Comparison of ENCODE assay signal across 8 cellular contexts in genomic region chrX:46587158-46587557, GRCh38. TPM values are rescaled to one million over a fixed set of nuclear protein-coding genes. Genes with fewer than 3 reads are reported as not detected.
DNase-seq lines count a peak whose midpoint lies in the region; ATAC-seq lines count a peak whose summit lies in the region.

No MANE protein-coding gene starts in this region.

- ATAC-seq in HG03039 (IDR thresholded peaks at IDR 0.05; ENCODE audit: unreplicated experiment) = peak; percentile 62
- ATAC-seq in activated naive CD8-positive, alpha-beta T cell treated with anti-CD3 and anti-CD28 coated beads, Interleukin-2, amount 10 ng/mL, durations not matched to agents 7 days and 5 days (ENCODE audit: low read depth) = peak; percentile 30

- H3K36me3 ChIP-seq in rectal smooth muscle tissue (ENCODE audit: control insufficient read depth, insufficient read depth, low read length) = no peaks in the 10 kb centered on the region

- H3K4me1 ChIP-seq in rectal smooth muscle tissue (ENCODE audit: control insufficient read depth, insufficient read depth, low read length) = no peaks in the 10 kb centered on the region

- POLR2A ChIA-PET in activated naive CD8-positive, alpha-beta T cell treated with anti-CD3 and anti-CD28 coated beads, Interleukin-2, amount 10 ng/mL, durations not matched to agents 7 days and 5 days (lab: Charles Lee) = interaction anchor here (0.6 to 1.5 kb wide), 4 partner anchors 11 to 88 kb away, joined by 3 to 4 read pairs (median 4); no protein-coding TSS in a partner anchor

- no peaks in the 10 kb centered on the region for H3K9me3 Mint-ChIP-seq in activated naive CD8-positive, alpha-beta T cell treated with anti-CD3 and anti-CD28 coated beads, Interleukin-2, amount 10 ng/mL, durations not matched to agents 7 days and 5 days

- H3K27me3 Mint-ChIP-seq in activated naive CD8-positive, alpha-beta T cell treated with anti-CD3 and anti-CD28 coated beads, Interleukin-2, amount 10 ng/mL, durations not matched to agents 7 days and 5 days = no peaks in the 10 kb centered on the region

- H3K27me3 ChIP-seq in rectal smooth muscle tissue (ENCODE audit: control insufficient read depth, insufficient read depth, low read length) = no peaks in the 10 kb centered on the region

- H3K4me3 ChIP-seq in rectal smooth muscle tissue (ENCODE audit: low read length) = no peak overlapping the region

- H3K9ac ChIP-seq in rectal smooth muscle tissue (ENCODE audit: low read length) = no peak overlapping the region

- H3K36me3 Mint-ChIP-seq in activated naive CD8-positive, alpha-beta T cell treated with anti-CD3 and anti-CD28 coated beads, Interleukin-2, amount 10 ng/mL, durations not matched to agents 7 days and 5 days = peaks cover 6% of the 10 kb centered on the region

- H3K27ac Mint-ChIP-seq in activated naive CD8-positive, alpha-beta T cell treated with anti-CD3 and anti-CD28 coated beads, Interleukin-2, amount 10 ng/mL, durations not matched to agents 7 days and 5 days = peak overlapping the region; percentile 45

- peaks cover 16% of the 10 kb centered on the region for H3K4me1 Mint-ChIP-seq in activated naive CD8-positive, alpha-beta T cell treated with anti-CD3 and anti-CD28 coated beads, Interleukin-2, amount 10 ng/mL, durations not matched to agents 7 days and 5 days

- DNase-seq in activated CD4-positive, alpha-beta T cell treated with anti-CD3 and anti-CD28 coated beads for 48 hours = peak; percentile 38
- DNase-seq in activated CD4-positive, alpha-beta T cell treated with anti-CD3 and anti-CD28 coated beads for 1 hour = no peak
- no peak for DNase-seq in activated naive CD8-positive, alpha-beta T cell treated with anti-CD3 and anti-CD28 coated beads, Interleukin-2, amount 10 ng/mL, durations not matched to agents 7 days and 5 days
- DNase-seq in DMS 273 treated with DMSO at 0.1 percent for 48 hours (lab: John Stamatoyannopoulos, UW) = no peak
- no peak for DNase-seq in epidermal melanocyte (ENCODE audit: insufficient read length, low spot score)
- no peak for DNase-seq in NCI-H187 (lab: John Stamatoyannopoulos, UW)

- H3K4me3 Mint-ChIP-seq in activated naive CD8-positive, alpha-beta T cell treated with anti-CD3 and anti-CD28 coated beads, Interleukin-2, amount 10 ng/mL, durations not matched to agents 7 days and 5 days = no peak overlapping the region

- H3K27ac ChIP-seq in rectal smooth muscle tissue (ENCODE audit: low read depth, low read length) = peak overlapping the region; percentile 3

RNA-seq across cellular contexts. Expression of gene CHST7, which starts 13.6 kb away (rescaled TPM):
- 1 to 10 TPM; 5.7 to 6.7 TPM for total RNA-seq in activated naive CD8-positive, alpha-beta T cell treated with anti-CD3 and anti-CD28 coated beads, Interleukin-2, amount 10 ng/mL, durations not matched to agents 7 days and 5 days

RNA-seq across cellular contexts. Expression of gene ZNF674, which starts 41.9 kb away (rescaled TPM):
- total RNA-seq in activated naive CD8-positive, alpha-beta T cell treated with anti-CD3 and anti-CD28 coated beads, Interleukin-2, amount 10 ng/mL, durations not matched to agents 7 days and 5 days = 1 to 10 TPM; 4.7 to 5.4 TPM
